Comparison of ENCODE assay signal across 8 cellular contexts in genomic region chr20:35741892-35742740, GRCh38. TPM values are rescaled to one million over a fixed set of nuclear protein-coding genes. Genes with fewer than 3 reads are reported as not detected.
DNase-seq lines count a peak whose midpoint lies in the region; ATAC-seq lines count a peak whose summit lies in the region.

Gene RBM39, minus strand, starts transcription at chr20:35742260. Its CDS starts 1,386 bp downstream, at chr20:35740874.

- DNase-seq in Ammon's horn (ENCODE audit: low spot score) (peak; percentile 100), NCI-H460 (ENCODE audit: extremely low read depth, low read depth) (peak; percentile 100), cerebellar nuclear complex (lab: John Stamatoyannopoulos, UW) (peak; percentile 93 to 100), islet precursor cell (peak; percentile 100)
- peak; percentile 96 for DNase-seq in activated CD4-positive, CD25-positive, alpha-beta regulatory T cell treated with anti-CD3 and anti-CD28 coated beads, Interleukin-2, amount 50 U/mL, for 72 hours
- DNase-seq in stimulated activated CD4-positive, alpha-beta T cell treated with anti-CD3 and anti-CD28 coated beads, Interleukin-12 subunit alpha, Interleukin-12 subunit beta, amount 100 ng/mL, for 48 hours (ENCODE audit: low read depth in 2 of 3, low spot score in 1 of 3): peak; percentile 99 to 100 (median 99)

- peak; percentile 78 for ATAC-seq in GM19043 (IDR thresholded peaks at IDR 0.05; ENCODE audit: low read depth, unreplicated experiment)
- ATAC-seq in HG03378 (IDR thresholded peaks at IDR 0.05; ENCODE audit: unreplicated experiment): peak; percentile 87

RNA-seq across cellular contexts. Expression of gene RBM39, which starts in this region (rescaled TPM):
- total RNA-seq in NCI-H460 (2014; rRNA removed; shearing (Covaris generic)): 380 and 494 TPM in 2 replicates
- 1,008 and 1,443 TPM in 2 replicates for polyA plus RNA-seq in NCI-H460 (2014; cell fraction: nucleus; rRNA removed)

Comparison
In these comparisons a context has a peak if more than half of its experiments do, and no peak if none do; other contexts are left out.
1. Peak in every context shown above with its lines: DNase-seq and ATAC-seq.